Comparison of ENCODE assay signal across 12 cellular contexts in the genomic region with DNA sequence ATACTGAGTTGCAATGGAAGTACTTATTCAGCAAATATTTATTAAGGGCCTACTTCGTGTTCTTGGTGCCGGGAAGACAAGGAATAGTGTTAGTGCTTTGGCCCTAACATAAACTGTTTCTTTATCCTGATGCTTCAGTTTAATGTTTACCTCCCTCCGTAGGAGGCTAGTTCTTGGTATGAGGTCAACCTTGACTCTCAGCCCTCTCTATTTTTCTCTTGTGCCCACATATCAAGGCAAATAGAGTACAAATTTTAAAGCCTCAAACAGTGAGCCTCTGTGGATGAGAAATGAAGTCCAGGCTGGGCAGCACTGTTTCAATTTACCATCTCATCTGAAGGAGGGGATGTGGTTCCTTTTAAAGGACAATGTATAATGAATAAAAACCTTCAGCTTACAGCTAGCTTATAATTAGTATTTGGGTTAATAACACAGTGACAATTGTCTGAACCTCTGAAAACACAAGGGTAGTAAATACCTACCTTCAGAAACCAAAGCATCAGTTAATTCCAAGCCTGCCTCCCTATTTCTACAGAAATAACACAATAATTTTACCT.
DNase-seq lines count a peak whose midpoint lies in the region; ATAC-seq, FAIRE-seq and TF ChIP-seq lines count a peak whose summit lies in the region.
"Had no signal": no experiment of that assay in that cellular context is flagged by ENCODE, and none has a peak within 500 bp of the region (broad histone marks: within the 10 kb centered on the region; RNA-seq: fewer than 3 reads in every experiment).

No MANE protein-coding gene starts in this region.

- H3K79me1 ChIP-seq in H1 (ENCODE audit: low read depth, low read length), result no peaks in the 10 kb centered on the region

- H2BK20ac ChIP-seq in H1 (ENCODE audit: low read length), result no peak overlapping the region

- ATAC-seq in HG02884 (IDR thresholded peaks at IDR 0.05; ENCODE audit: unreplicated experiment), result peak; percentile 45
- ATAC-seq: activated CD8-positive, alpha-beta memory T cell treated with anti-CD3 and anti-CD28 coated beads, Interleukin-2, amount 10 ng/mL, durations not matched to agents 7 days and 5 days; CD8-positive, alpha-beta T cell had no signal

- DNase-seq in GM12892 (ENCODE audit: insufficient read length), result no peak
- DNase-seq in H1 (ENCODE audit: low read depth in 1 of 2, low spot score in 2 of 2), result no peak
- no peak for DNase-seq in progenitor cell of endocrine pancreas (ENCODE audit: low spot score, unreplicated experiment)
- DNase-seq in H4 (ENCODE audit: low spot score), result no peak
- no peak for DNase-seq in ecto neural progenitor cell (ENCODE audit: low spot score)
- DNase-seq in OCI-M2 (lab: John Stamatoyannopoulos, UW; ENCODE audit: unreplicated experiment), result no peak
- no peak for DNase-seq in adrenal gland
- DNase-seq: activated CD8-positive, alpha-beta memory T cell treated with anti-CD3 and anti-CD28 coated beads, Interleukin-2, amount 10 ng/mL, durations not matched to agents 7 days and 5 days; CD8-positive, alpha-beta T cell had no signal

- no peak for TF ChIP-seq CTCF in H1 (IDR thresholded peaks at IDR 0.05; ENCODE audit: control extremely low read depth in 1 of 3, insufficient read depth in 1 of 3, low read depth in 1 of 3, low read length in 3 of 3)
- no peak for TF ChIP-seq CTCF in progenitor cell of endocrine pancreas (IDR thresholded peaks at IDR 0.05; ENCODE audit: unreplicated experiment)
- TF ChIP-seq CTCF in adrenal gland (IDR thresholded peaks at IDR 0.05), result no peak

- peaks cover 0 to 3% (median 0%) of the 10 kb centered on the region in 4 experiments; a peak in 1 of 7 replicates for H3K4me1 ChIP-seq in H1 (replicated peaks in 1 of 4; ENCODE audit: control insufficient read depth in 3 of 4, insufficient read depth in 4 of 4, low read length in 3 of 4)
- peaks cover 4 to 17% of the 10 kb centered on the region in 2 donors for H3K4me1 ChIP-seq in adrenal gland (replicated peaks in 1 of 2)

- H3K9me3 ChIP-seq in H1 (ENCODE audit: insufficient read depth in 2 of 2, low read depth in 1 of 2, low read length in 1 of 2), result no peaks in the 10 kb centered on the region
- H3K9me3 ChIP-seq in adrenal gland (replicated peaks in 1 of 3), result no peaks in the 10 kb centered on the region
- H3K9me3 ChIP-seq: HAP-1 had no signal

- WGBS in H1 (ENCODE audit: extremely low coverage in 1 of 2, insufficient coverage in 1 of 2, insufficient read length in 1 of 2, insufficient replicate concordance in 2 of 2, low coverage in 1 of 2, low lambda C conversion rate in 2 of 2, missing lambda C conversion rate in 1 of 2), 2 experiments, result 75% methylated on average over 3 of the region's 3 CpGs; no CpG with 5 or more reads in 1 of the 2 experiments
- WGBS in adrenal gland, 4 donors, result 67 to 85% (median 73%) methylated on average over 3 of the region's 3 CpGs

- H3K27me3 Mint-ChIP-seq in progenitor cell of endocrine pancreas, result no peaks in the 10 kb centered on the region

- H2BK15ac ChIP-seq in H1 (ENCODE audit: low read length), result no peak overlapping the region

- no peak overlapping the region for H3K14ac ChIP-seq in H1 (ENCODE audit: insufficient read length)

- H3K79me2 ChIP-seq in H1 (ENCODE audit: control insufficient read depth in 1 of 2, insufficient read depth in 2 of 2, low read length in 2 of 2), result 0 out of 4 replicates have a peak, but pooled peaks cover 0 to 4% of the 10 kb centered on the region in 2 experiments

- H4K20me1 ChIP-seq in H1 (replicated peaks in 1 of 2; ENCODE audit: control insufficient read depth in 1 of 2, insufficient read depth in 2 of 2, low read length in 2 of 2), result no peaks in the 10 kb centered on the region

- H3K56ac ChIP-seq in H1 (replicated peaks; ENCODE audit: insufficient read length, low read depth, low read length), result no peak overlapping the region

- H2BK12ac ChIP-seq in H1 (ENCODE audit: low read depth, low read length), result no peak overlapping the region

- no peak overlapping the region for H4K8ac ChIP-seq in H1 (ENCODE audit: extremely low read depth, insufficient read depth, low read length)

- H2BK5ac ChIP-seq in H1 (ENCODE audit: low read depth, low read length), result no peak overlapping the region

- peaks cover 1% of the 10 kb centered on the region for H3K36me3 Mint-ChIP-seq in progenitor cell of endocrine pancreas (ENCODE audit: insufficient read depth)
- H3K36me3 Mint-ChIP-seq: activated CD8-positive, alpha-beta memory T cell treated with anti-CD3 and anti-CD28 coated beads, Interleukin-2, amount 10 ng/mL, durations not matched to agents 7 days and 5 days; CD8-positive, alpha-beta T cell had no signal

- no peak for TF ChIP-seq RAD21 in H1 (IDR thresholded peaks at IDR 0.05 in 1 of 2, conservative IDR thresholded peaks at IDR 0.05 in 1 of 2; ENCODE audit: low read depth in 2 of 2, low read length in 2 of 2)

- no peak overlapping the region for H4K91ac ChIP-seq in H1 (replicated peaks; ENCODE audit: insufficient read length, low read length)

- intact Hi-C loops in adrenal gland (cut with DNase I), result no loop called here

- no peak overlapping the region for H2AFZ ChIP-seq in H1 (ENCODE audit: low read length)

- CTCF ChIA-PET in H1 (lab: Charles Lee; ENCODE audit: partially characterized antibody), result interaction anchor here (1.2 to 1.5 kb wide), 3 partner anchors 17 to 113 kb away, joined by 3 to 4 read pairs (median 3); no protein-coding TSS in a partner anchor

- no peak overlapping the region for H3K4me3 Mint-ChIP-seq in progenitor cell of endocrine pancreas (ENCODE audit: low read depth)
- H3K4me3 Mint-ChIP-seq: activated CD8-positive, alpha-beta memory T cell treated with anti-CD3 and anti-CD28 coated beads, Interleukin-2, amount 10 ng/mL, durations not matched to agents 7 days and 5 days; CD8-positive, alpha-beta T cell had no signal

- H3K9me3 Mint-ChIP-seq in progenitor cell of endocrine pancreas (ENCODE audit: low read depth), result no peaks in the 10 kb centered on the region
- H3K9me3 Mint-ChIP-seq: CD8-positive, alpha-beta T cell had no signal

- POLR2A ChIA-PET in H1 (lab: Charles Lee; ENCODE audit: partially characterized antibody), result interaction anchor here (0.6 kb wide), 1 partner anchor 29 kb away, joined by 3 read pairs; no protein-coding TSS in a partner anchor

- H3K18ac ChIP-seq in H1 (ENCODE audit: extremely low read depth, low read length), result no peak overlapping the region

- H3K27ac ChIP-seq in H1 (ENCODE audit: low read depth, low read length) (no peak overlapping the region), adrenal gland (no peak overlapping the region)

- H2BK120ac ChIP-seq in H1 (replicated peaks; ENCODE audit: low read depth, low read length), result no peak overlapping the region

- FAIRE-seq in GM12892 (lab: Jason Lieb, UNC), result peak; percentile 24
- peak; percentile 19 for FAIRE-seq in H1 (lab: Jason Lieb, UNC)
- FAIRE-seq: GM12891 had no signal

- no peak for TF ChIP-seq EP300 in H1 (IDR thresholded peaks at IDR 0.05; ENCODE audit: borderline replicate concordance in 1 of 2, low read depth in 2 of 2, low read length in 2 of 2)

- peak overlapping the region; percentile 20 for H3K27ac Mint-ChIP-seq in progenitor cell of endocrine pancreas
- H3K27ac Mint-ChIP-seq: activated CD8-positive, alpha-beta memory T cell treated with anti-CD3 and anti-CD28 coated beads, Interleukin-2, amount 10 ng/mL, durations not matched to agents 7 days and 5 days; CD8-positive, alpha-beta T cell had no signal

- H3K36me3 ChIP-seq in H1 (ENCODE audit: control insufficient read depth in 2 of 4, insufficient read depth in 4 of 4, low read length in 3 of 4) (no peaks in the 10 kb centered on the region), adrenal gland (replicated peaks in 1 of 2) (no peaks in the 10 kb centered on the region)
- H3K36me3 ChIP-seq: HAP-1 had no signal

- no peak overlapping the region for H2AK5ac ChIP-seq in H1 (ENCODE audit: low read depth, low read length)

- peaks cover 34% of the 10 kb centered on the region for H3K4me1 Mint-ChIP-seq in progenitor cell of endocrine pancreas (ENCODE audit: low read depth)
- H3K4me1 Mint-ChIP-seq: activated CD8-positive, alpha-beta memory T cell treated with anti-CD3 and anti-CD28 coated beads, Interleukin-2, amount 10 ng/mL, durations not matched to agents 7 days and 5 days had no signal

- H3K4ac ChIP-seq in H1 (replicated peaks; ENCODE audit: insufficient read length, low read depth, low read length), result no peak overlapping the region

- no peak overlapping the region for H3K4me3 ChIP-seq in H1 (ENCODE audit: extremely low read depth in 1 of 4, insufficient read depth in 2 of 4, low read depth in 3 of 4, low read length in 4 of 4)
- H3K4me3 ChIP-seq in adrenal gland, result no peak overlapping the region
- H3K4me3 ChIP-seq: HAP-1 had no signal

- H3K23me2 ChIP-seq in H1 (ENCODE audit: low read depth, low read length), result no peaks in the 10 kb centered on the region

- no peak overlapping the region for H4K5ac ChIP-seq in H1 (ENCODE audit: insufficient read length, low read depth, low read length)

- no peaks in the 10 kb centered on the region for H3K27me3 ChIP-seq in H1 (replicated peaks in 1 of 4; ENCODE audit: control insufficient read depth in 3 of 4, extremely low read depth in 1 of 4, insufficient read depth in 3 of 4, low read length in 3 of 4)
- no peaks in the 10 kb centered on the region for H3K27me3 ChIP-seq in adrenal gland

- no peak overlapping the region for H3K23ac ChIP-seq in H1 (ENCODE audit: insufficient read length)

- no peak overlapping the region for H3K4me2 ChIP-seq in H1 (ENCODE audit: insufficient read depth in 1 of 2, low read depth in 2 of 2, low read length in 2 of 2)

- no peak overlapping the region for H3K9ac ChIP-seq in H1 (replicated peaks in 1 of 4; ENCODE audit: extremely low read depth in 1 of 4, low read depth in 3 of 4, low read length in 3 of 4)

- no peak for TF ChIP-seq POLR2A in GM12892 (IDR thresholded peaks at IDR 0.05; ENCODE audit: low read depth, low read length)
- no peak for TF ChIP-seq POLR2A in H1 (IDR thresholded peaks at IDR 0.05; ENCODE audit: control extremely low read depth in 1 of 2, low read depth in 2 of 2, low read length in 2 of 2)
- TF ChIP-seq POLR2A in adrenal gland (IDR thresholded peaks at IDR 0.05), result no peak

TF ChIP-seq in H1, 55 proteins besides CTCF, POLR2A, EP300 and RAD21 (continues in another document):
- TF ChIP-seq CHD2 (IDR thresholded peaks at IDR 0.05; ENCODE audit: low read length) (no peak), TCF12 (IDR thresholded peaks at IDR 0.05; ENCODE audit: low read depth, low read length) (no peak), GABPA (IDR thresholded peaks at IDR 0.05; ENCODE audit: borderline replicate concordance, insufficient read depth, low read length) (no peak), RNF2 (IDR thresholded peaks at IDR 0.05; ENCODE audit: borderline replicate concordance, low read depth, low read length, missing control alignments, poor library complexity, severe bottlenecking) (no peak), RXRA (IDR thresholded peaks at IDR 0.05; ENCODE audit: insufficient read depth, low read depth, low read length) (no peak), SAP30 (IDR thresholded peaks at IDR 0.05; ENCODE audit: insufficient read depth, insufficient replicate concordance, low read length) (no peak), SIN3A (conservative IDR thresholded peaks at IDR 0.05 in 1 of 2, IDR thresholded peaks at IDR 0.05 in 1 of 2; ENCODE audit: low read depth in 1 of 2, low read length in 2 of 2) (no peak), SIX5 (IDR thresholded peaks at IDR 0.05; ENCODE audit: low read depth, low read length) (no peak), GTF2F1 (IDR thresholded peaks at IDR 0.05; ENCODE audit: borderline replicate concordance, low read depth, low read length) (no peak)
